Comparison of ENCODE assay signal across 1 cellular context in the genomic region with DNA sequence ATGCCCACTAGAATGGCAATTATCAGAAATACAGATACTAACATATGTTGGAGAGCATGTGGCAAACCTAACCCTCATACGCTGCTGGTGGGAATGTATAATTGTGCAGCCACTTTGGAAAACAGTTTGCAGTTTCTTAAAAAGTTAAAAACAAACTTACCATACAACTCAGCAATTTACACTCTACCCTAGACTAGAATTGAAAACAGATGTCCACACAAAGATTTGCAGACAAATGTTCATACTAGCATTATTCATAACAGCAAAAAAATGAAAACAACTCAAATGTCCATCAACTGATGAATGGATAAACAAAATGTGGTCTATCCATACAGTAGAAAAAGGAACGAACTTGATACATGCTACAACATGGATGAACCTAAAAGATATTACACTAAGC.
TF ChIP-seq lines count a peak whose summit lies in the region.

No MANE protein-coding gene starts in this region.

TF ChIP-seq in HepG2, 621 proteins besides CTCF, POLR2A, EP300 and RAD21 (continued from another document):
- TF ChIP-seq, protein P1, sequence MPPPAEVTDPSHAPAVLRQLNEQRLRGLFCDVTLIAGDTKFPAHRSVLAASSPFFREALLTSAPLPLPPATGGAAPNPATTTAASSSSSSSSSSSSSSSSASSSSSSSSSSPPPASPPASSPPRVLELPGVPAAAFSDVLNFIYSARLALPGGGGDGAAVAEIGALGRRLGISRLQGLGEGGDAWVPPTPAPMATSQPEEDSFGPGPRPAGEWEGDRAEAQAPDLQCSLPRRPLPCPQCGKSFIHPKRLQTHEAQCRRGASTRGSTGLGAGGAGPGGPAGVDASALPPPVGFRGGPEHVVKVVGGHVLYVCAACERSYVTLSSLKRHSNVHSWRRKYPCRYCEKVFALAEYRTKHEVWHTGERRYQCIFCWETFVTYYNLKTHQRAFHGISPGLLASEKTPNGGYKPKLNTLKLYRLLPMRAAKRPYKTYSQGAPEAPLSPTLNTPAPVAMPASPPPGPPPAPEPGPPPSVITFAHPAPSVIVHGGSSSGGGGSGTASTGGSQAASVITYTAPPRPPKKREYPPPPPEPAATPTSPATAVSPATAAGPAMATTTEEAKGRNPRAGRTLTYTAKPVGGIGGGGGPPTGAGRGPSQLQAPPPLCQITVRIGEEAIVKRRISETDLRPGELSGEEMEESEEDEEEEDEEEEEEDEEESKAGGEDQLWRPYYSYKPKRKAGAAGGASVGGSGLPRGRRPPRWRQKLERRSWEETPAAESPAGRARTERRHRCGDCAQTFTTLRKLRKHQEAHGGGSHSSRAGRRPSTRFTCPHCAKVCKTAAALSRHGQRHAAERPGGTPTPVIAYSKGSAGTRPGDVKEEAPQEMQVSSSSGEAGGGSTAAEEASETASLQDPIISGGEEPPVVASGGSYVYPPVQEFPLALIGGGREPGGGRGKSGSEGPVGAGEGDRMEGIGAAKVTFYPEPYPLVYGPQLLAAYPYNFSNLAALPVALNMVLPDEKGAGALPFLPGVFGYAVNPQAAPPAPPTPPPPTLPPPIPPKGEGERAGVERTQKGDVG (CRISPR knock-in tag; IDR thresholded peaks at IDR 0.05; ENCODE audit: borderline replicate concordance) = no peak
- TF ChIP-seq KLF13 (CRISPR knock-in tag; IDR thresholded peaks at IDR 0.05) = no peak
- TF ChIP-seq POLR2G (IDR thresholded peaks at IDR 0.05; ENCODE audit: low read depth, low read length) = no peak
- TF ChIP-seq ZNF263 (CRISPR knock-in tag; IDR thresholded peaks at IDR 0.05) = no peak
- no peak for TF ChIP-seq ZBTB42 (CRISPR knock-in tag; IDR thresholded peaks at IDR 0.05)
- TF ChIP-seq, protein P2, sequence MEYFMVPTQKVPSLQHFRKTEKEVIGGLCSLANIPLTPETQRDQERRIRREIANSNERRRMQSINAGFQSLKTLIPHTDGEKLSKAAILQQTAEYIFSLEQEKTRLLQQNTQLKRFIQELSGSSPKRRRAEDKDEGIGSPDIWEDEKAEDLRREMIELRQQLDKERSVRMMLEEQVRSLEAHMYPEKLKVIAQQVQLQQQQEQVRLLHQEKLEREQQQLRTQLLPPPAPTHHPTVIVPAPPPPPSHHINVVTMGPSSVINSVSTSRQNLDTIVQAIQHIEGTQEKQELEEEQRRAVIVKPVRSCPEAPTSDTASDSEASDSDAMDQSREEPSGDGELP (IDR thresholded peaks at IDR 0.05; ENCODE audit: borderline replicate concordance, low read depth) = no peak
